In the genomic region with DNA sequence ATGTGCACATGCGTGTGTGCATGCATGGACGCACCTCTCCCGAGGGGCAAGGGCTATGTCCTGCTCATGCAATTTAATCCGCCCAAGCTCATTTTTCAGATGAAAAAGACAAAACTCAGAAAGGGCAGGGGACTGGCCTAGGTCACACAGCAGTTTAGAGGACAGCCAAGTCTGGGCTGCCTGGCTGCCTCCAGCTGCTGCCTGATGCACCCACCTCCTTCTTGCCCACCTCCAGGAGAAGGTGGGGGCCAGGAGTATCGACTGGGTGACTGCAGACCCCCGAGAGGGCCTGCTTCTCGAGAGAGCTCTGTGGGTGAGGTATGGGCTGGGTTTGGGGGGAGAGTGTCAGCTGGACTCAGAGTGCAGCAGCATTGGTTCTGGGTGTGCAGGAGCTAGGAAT, we compare ENCODE assay signal across 16 cellular contexts.
DNase-seq lines count a peak whose midpoint lies in the region; ATAC-seq and TF ChIP-seq lines count a peak whose summit lies in the region.
"Had no signal": no experiment of that assay in that cellular context is flagged by ENCODE, and none has a peak within 500 bp of the region (broad histone marks: within the 10 kb centered on the region; RNA-seq: fewer than 3 reads in every experiment).

No MANE protein-coding gene starts in this region.

- no peaks in the 10 kb centered on the region for H3K27me3 ChIP-seq in BLaER1 treated with 17β-estradiol and CSF1 and Interleukin-3, amounts not matched to agents 10 nM and 100 nM
- no peaks in the 10 kb centered on the region for H3K27me3 ChIP-seq in adipocyte (replicated peaks; ENCODE audit: control insufficient read depth, insufficient read depth, low read length)
- no peaks in the 10 kb centered on the region for H3K27me3 ChIP-seq in left lung
- no peaks in the 10 kb centered on the region for H3K27me3 ChIP-seq in smooth muscle cell (ENCODE audit: low read depth)
- no peaks in the 10 kb centered on the region for H3K27me3 ChIP-seq in naive thymus-derived CD4-positive, alpha-beta T cell (ENCODE audit: control insufficient read depth in 2 of 2, insufficient read depth in 2 of 2, low read length in 2 of 2)
- H3K27me3 ChIP-seq: MG63, tibial nerve had no signal

- no peak for ATAC-seq in left lung
- no peak for ATAC-seq in HG03108 (IDR thresholded peaks at IDR 0.05; ENCODE audit: unreplicated experiment)
- ATAC-seq in naive thymus-derived CD4-positive, alpha-beta T cell, result no peak

- H3K9me3 Mint-ChIP-seq in naive thymus-derived CD4-positive, alpha-beta T cell, result no peaks in the 10 kb centered on the region

- H3K27me3 Mint-ChIP-seq in naive thymus-derived CD4-positive, alpha-beta T cell, result peaks cover 0 to 2% (median 0%) of the 10 kb centered on the region in 5 donors

- no peak overlapping the region for H3K4me3 ChIP-seq in BLaER1 treated with 17β-estradiol and CSF1 and Interleukin-3, amounts not matched to agents 10 nM and 100 nM
- H3K4me3 ChIP-seq in adipocyte (ENCODE audit: low read length), result no peak overlapping the region
- H3K4me3 ChIP-seq in left lung, result no peak overlapping the region
- H3K4me3 ChIP-seq in smooth muscle cell, result no peak overlapping the region
- no peak overlapping the region for H3K4me3 ChIP-seq in naive thymus-derived CD4-positive, alpha-beta T cell (ENCODE audit: low read length)
- H3K4me3 ChIP-seq: MG63, tibial nerve had no signal

- H3K9ac ChIP-seq in BLaER1 treated with 17β-estradiol and CSF1 and Interleukin-3, amounts not matched to agents 10 nM and 100 nM, result peak overlapping the region in 3 of 11 experiments; percentile 6 to 64 (median 17); a peak in 3 of 22 replicates
- H3K9ac ChIP-seq in adipocyte (ENCODE audit: low read length), result peak overlapping the region; percentile 20
- H3K9ac ChIP-seq in smooth muscle cell (ENCODE audit: low read depth), result no peak overlapping the region

- CTCF ChIA-PET in naive thymus-derived CD4-positive, alpha-beta T cell (lab: Charles Lee), result no interaction called here

- no peak overlapping the region for H2AFZ ChIP-seq in smooth muscle cell (ENCODE audit: low read depth)

- intact Hi-C loops in left lung (cut with DNase I), result no loop called here
- intact Hi-C loops in naive thymus-derived CD4-positive, alpha-beta T cell (cut with micrococcal nuclease), result no loop called here

- POLR2A ChIA-PET in naive thymus-derived CD4-positive, alpha-beta T cell (lab: Charles Lee), result no interaction called here

- H4K20me1 ChIP-seq in BLaER1 treated with 17β-estradiol and CSF1 and Interleukin-3, amounts not matched to agents 10 nM and 100 nM, result peaks cover 97 to 100% (median 100%) of the 10 kb centered on the region in 11 experiments
- H4K20me1 ChIP-seq in smooth muscle cell (ENCODE audit: low read depth), result peaks cover 99% of the 10 kb centered on the region

- H3K4me2 ChIP-seq in BLaER1 treated with 17β-estradiol and CSF1 and Interleukin-3, amounts not matched to agents 10 nM and 100 nM, result peak overlapping the region; percentile 88 to 100 (median 98)
- no peak overlapping the region for H3K4me2 ChIP-seq in smooth muscle cell

- H3K36me3 Mint-ChIP-seq in naive thymus-derived CD4-positive, alpha-beta T cell, result peaks cover 0 to 4% (median 0%) of the 10 kb centered on the region in 5 donors

- TF ChIP-seq CTCF in left lung (IDR thresholded peaks at IDR 0.05) (no peak), smooth muscle cell (IDR thresholded peaks at IDR 0.05; ENCODE audit: borderline replicate concordance, insufficient read depth, poor library complexity, severe bottlenecking) (no peak)

- H3K27ac ChIP-seq in BLaER1 treated with 17β-estradiol and CSF1 and Interleukin-3, amounts not matched to agents 10 nM and 100 nM, result no peak overlapping the region
- H3K27ac ChIP-seq in left lung (peak overlapping the region; percentile 48 to 55), smooth muscle cell (ENCODE audit: low read depth) (peak overlapping the region; percentile 77)
- no peak overlapping the region for H3K27ac ChIP-seq in naive thymus-derived CD4-positive, alpha-beta T cell (ENCODE audit: low read depth, low read length)

- H3K4me3 Mint-ChIP-seq in naive thymus-derived CD4-positive, alpha-beta T cell, result no peak overlapping the region

- H3F3A ChIP-seq in smooth muscle cell (ENCODE audit: low read depth), result peaks cover 44% of the 10 kb centered on the region

- peaks cover 21 to 74% (median 46%) of the 10 kb centered on the region in 11 experiments; a peak in 21 of 22 replicates for H3K36me3 ChIP-seq in BLaER1 treated with 17β-estradiol and CSF1 and Interleukin-3, amounts not matched to agents 10 nM and 100 nM
- H3K36me3 ChIP-seq in adipocyte (ENCODE audit: control insufficient read depth, insufficient read depth, low read length, severe bottlenecking) (peaks cover 21% of the 10 kb centered on the region), left lung (no peaks in the 10 kb centered on the region), smooth muscle cell (ENCODE audit: low read depth) (no peaks in the 10 kb centered on the region)
- no peaks in the 10 kb centered on the region for H3K36me3 ChIP-seq in naive thymus-derived CD4-positive, alpha-beta T cell (ENCODE audit: control insufficient read depth in 2 of 3, insufficient read depth in 3 of 3, low read length in 3 of 3)

- peaks cover 96 to 100% (median 99%) of the 10 kb centered on the region in 10 experiments for H3K4me1 ChIP-seq in BLaER1 treated with 17β-estradiol and CSF1 and Interleukin-3, amounts not matched to agents 10 nM and 100 nM
- peaks cover 73% of the 10 kb centered on the region for H3K4me1 ChIP-seq in adipocyte (ENCODE audit: control insufficient read depth, insufficient read depth, low read length)
- H3K4me1 ChIP-seq in left lung, result peaks cover 69 to 97% of the 10 kb centered on the region in 2 donors
- peaks cover 60% of the 10 kb centered on the region for H3K4me1 ChIP-seq in smooth muscle cell (ENCODE audit: low read depth)
- no peaks in the 10 kb centered on the region for H3K4me1 ChIP-seq in naive thymus-derived CD4-positive, alpha-beta T cell (ENCODE audit: control insufficient read depth in 2 of 2, insufficient read depth in 2 of 2, low read length in 2 of 2)

- peak overlapping the region in 1 of 9 donors; percentile 12 for H3K27ac Mint-ChIP-seq in naive thymus-derived CD4-positive, alpha-beta T cell

- DNase-seq in adipocyte (ENCODE audit: low read depth) (no peak), left lung (peak in 1 of 2 donors; percentile 37), smooth muscle cell (lab: John Stamatoyannopoulos, UW; ENCODE audit: unreplicated experiment) (no peak), NK-92 (lab: John Stamatoyannopoulos, UW; ENCODE audit: unreplicated experiment) (no peak), NCI-H446 treated with DMSO at 0.1 percent for 48 hours (lab: John Stamatoyannopoulos, UW) (no peak)
- no peak for DNase-seq in naive thymus-derived CD4-positive, alpha-beta T cell
- DNase-seq: activated T-cell treated with anti-CD3 and anti-CD28 coated beads, Interleukin-2, amount 50 U/mL, for 48 hours; Calu3; erythroblast; GOT3; NCI-H2029; NCI-H526 treated with DMSO at 0.1 percent for 48 hours had no signal

- 93% methylated on average over 7 of the region's 7 CpGs for WGBS in smooth muscle cell (ENCODE audit: low lambda C conversion rate)

- H3K9me3 ChIP-seq in BLaER1 treated with 17β-estradiol and CSF1 and Interleukin-3, amounts not matched to agents 10 nM and 100 nM (replicated peaks in 1 of 11), result no peaks in the 10 kb centered on the region
- H3K9me3 ChIP-seq in adipocyte (ENCODE audit: control insufficient read depth, low read length) (no peaks in the 10 kb centered on the region), left lung (no peaks in the 10 kb centered on the region), smooth muscle cell (replicated peaks; ENCODE audit: low read depth) (no peaks in the 10 kb centered on the region)
- H3K9me3 ChIP-seq in naive thymus-derived CD4-positive, alpha-beta T cell (ENCODE audit: control insufficient read depth in 2 of 3, low read length in 3 of 3), result no peaks in the 10 kb centered on the region
- H3K9me3 ChIP-seq: MG63, tibial nerve had no signal

- H3K4me1 Mint-ChIP-seq in naive thymus-derived CD4-positive, alpha-beta T cell, result peaks cover 0 to 14% (median 4%) of the 10 kb centered on the region in 7 donors

- H3K79me2 ChIP-seq in smooth muscle cell (ENCODE audit: low read depth), result peaks cover 12% of the 10 kb centered on the region

Comparison
In these comparisons a context has a peak if more than half of its experiments do, and no peak if none do; other contexts are left out.
1. H3K27ac ChIP-seq: peak in left lung (2 of 2) and smooth muscle cell (single experiment); none in BLaER1 treated with 17β-estradiol and CSF1 and Interleukin-3, amounts not matched to agents 10 nM and 100 nM (0 of 11) and naive thymus-derived CD4-positive, alpha-beta T cell (single experiment).